In genomic region chr20:63230800-63231268, GRCh38 we compare ENCODE assay signal across 8 cellular contexts. TPM values are rescaled to one million over a fixed set of nuclear protein-coding genes. Genes with fewer than 3 reads are reported as not detected.
A peak's percentile ranks its signal among the peaks of the same experiment; 100 is the strongest.
DNase-seq lines count a peak whose midpoint lies in the region; ATAC-seq and TF ChIP-seq lines count a peak whose summit lies in the region.

No MANE protein-coding gene starts in this region.

- H4K20me1 ChIP-seq in Karpas-422 (ENCODE audit: insufficient read depth, low read depth, low read length): no peaks in the 10 kb centered on the region

- H3K27me3 ChIP-seq in stomach (peaks cover 0 to 73% (median 29%) of the 10 kb centered on the region in 3 donors), Karpas-422 (ENCODE audit: low read length) (no peaks in the 10 kb centered on the region)

- peak; percentile 45 for ATAC-seq in activated CD8-positive, alpha-beta memory T cell treated with anti-CD3 and anti-CD28 coated beads, Interleukin-2, amount 10 ng/mL, durations not matched to agents 7 days and 5 days
- ATAC-seq in HG02938 (IDR thresholded peaks at IDR 0.05; ENCODE audit: unreplicated experiment): no peak
- no peak for ATAC-seq in GM18511 (IDR thresholded peaks at IDR 0.05; ENCODE audit: unreplicated experiment)

- H3K4me3 Mint-ChIP-seq in activated CD8-positive, alpha-beta memory T cell treated with anti-CD3 and anti-CD28 coated beads, Interleukin-2, amount 10 ng/mL, durations not matched to agents 7 days and 5 days: no peak overlapping the region

- H3K79me2 ChIP-seq in Karpas-422 (ENCODE audit: low read length): no peaks in the 10 kb centered on the region

- H3K9me2 ChIP-seq in Karpas-422 (replicated peaks; ENCODE audit: insufficient read depth, low read length): no peaks in the 10 kb centered on the region

- in situ Hi-C loops in astrocyte of the cerebellum (cut with HindIII; ENCODE audit: low sequenced_read_pairs): no loop called here

- H3K4me3 ChIP-seq in astrocyte of the cerebellum (ENCODE audit: low read depth, low read length) (no peak overlapping the region), stomach (no peak overlapping the region), Karpas-422 (ENCODE audit: low read length) (no peak overlapping the region)

- H3K27me3 Mint-ChIP-seq in activated CD8-positive, alpha-beta memory T cell treated with anti-CD3 and anti-CD28 coated beads, Interleukin-2, amount 10 ng/mL, durations not matched to agents 7 days and 5 days: peaks cover 40% of the 10 kb centered on the region

- WGBS in stomach, 5 donors: 8 to 18% (median 11%) methylated on average over 11 to 17 of the region's 17 CpGs

- no peaks in the 10 kb centered on the region for H3K36me3 Mint-ChIP-seq in activated CD8-positive, alpha-beta memory T cell treated with anti-CD3 and anti-CD28 coated beads, Interleukin-2, amount 10 ng/mL, durations not matched to agents 7 days and 5 days

- TF ChIP-seq POLR2A in stomach (IDR thresholded peaks at IDR 0.05): no peak

- DNase-seq in activated CD8-positive, alpha-beta memory T cell treated with anti-CD3 and anti-CD28 coated beads, Interleukin-2, amount 10 ng/mL, durations not matched to agents 7 days and 5 days: no peak
- no peak for DNase-seq in activated CD8-positive, alpha-beta memory T cell treated with anti-CD3 and anti-CD28 coated beads for 24 hours
- DNase-seq in astrocyte of the cerebellum (ENCODE audit: low read depth) (peak; percentile 31), hypothalamus (lab: John Stamatoyannopoulos, UW) (peak in 35 of 51 donors; percentile 11 to 71 (median 46)), stomach (peak; percentile 57), Karpas-422 (no peak)

- CTCF ChIA-PET in activated CD8-positive, alpha-beta memory T cell treated with anti-CD3 and anti-CD28 coated beads, Interleukin-2, amount 10 ng/mL, durations not matched to agents 7 days and 5 days (lab: Charles Lee): interaction anchor here (1.0 to 1.5 kb wide), 3 partner anchors 12 to 15 kb away, joined by 3 to 5 read pairs (median 3); no protein-coding TSS in a partner anchor

- TF ChIP-seq CTCF in astrocyte of the cerebellum (IDR thresholded peaks at IDR 0.05; ENCODE audit: low read depth, low read length, missing control alignments) (peak; percentile 80), stomach (IDR thresholded peaks at IDR 0.05) (peak in 5 of 7 experiments; percentile 26 to 51 (median 43))

- no peak overlapping the region for H3K27ac ChIP-seq in stomach
- H3K27ac ChIP-seq in Karpas-422 (ENCODE audit: low read length): no peak overlapping the region

- no peak overlapping the region for H3K27ac Mint-ChIP-seq in activated CD8-positive, alpha-beta memory T cell treated with anti-CD3 and anti-CD28 coated beads, Interleukin-2, amount 10 ng/mL, durations not matched to agents 7 days and 5 days

- no peaks in the 10 kb centered on the region for H3K9me3 Mint-ChIP-seq in activated CD8-positive, alpha-beta memory T cell treated with anti-CD3 and anti-CD28 coated beads, Interleukin-2, amount 10 ng/mL, durations not matched to agents 7 days and 5 days (ENCODE audit: low read depth)

- H3K9ac ChIP-seq in Karpas-422 (ENCODE audit: low read length): no peak overlapping the region

- H3K4me1 ChIP-seq in stomach (peaks cover 0 to 16% (median 0%) of the 10 kb centered on the region in 4 donors), Karpas-422 (ENCODE audit: low read length) (peaks cover 9% of the 10 kb centered on the region)

- no peaks in the 10 kb centered on the region for H3K9me3 ChIP-seq in stomach
- no peaks in the 10 kb centered on the region for H3K9me3 ChIP-seq in Karpas-422 (ENCODE audit: low read length)

- TF ChIP-seq EP300 in stomach (IDR thresholded peaks at IDR 0.05): no peak

- no peaks in the 10 kb centered on the region for H3K36me3 ChIP-seq in stomach
- H3K36me3 ChIP-seq in Karpas-422 (ENCODE audit: insufficient read depth, low read length): no peaks in the 10 kb centered on the region

- no peaks in the 10 kb centered on the region for H3K4me1 Mint-ChIP-seq in activated CD8-positive, alpha-beta memory T cell treated with anti-CD3 and anti-CD28 coated beads, Interleukin-2, amount 10 ng/mL, durations not matched to agents 7 days and 5 days

- intact Hi-C loops in stomach (cut with DNase I; ENCODE audit: low total_unique reads): no loop called here

- H2AFZ ChIP-seq in Karpas-422 (ENCODE audit: low read length): no peak overlapping the region

- no peak overlapping the region for H3K4me2 ChIP-seq in Karpas-422 (ENCODE audit: low read depth, low read length, poor library complexity, severe bottlenecking)

RNA-seq across cellular contexts. Expression of gene BIRC7, which starts 4.9 kb away (rescaled TPM):
- total RNA-seq in activated CD8-positive, alpha-beta memory T cell treated with anti-CD3 and anti-CD28 coated beads, Interleukin-2, amount 10 ng/mL, durations not matched to agents 7 days and 5 days: not detected
- total RNA-seq in stomach: not detected
- not detected for polyA plus RNA-seq in stomach
- 10.7 and 23.3 TPM in 2 replicates for total RNA-seq in Karpas-422 (2014; rRNA removed; shearing (Covaris generic); ENCODE audit: low replicate concordance)

RNA-seq across cellular contexts. Expression of gene YTHDF1, which starts 14.9 kb away (rescaled TPM):
- total RNA-seq in activated CD8-positive, alpha-beta memory T cell treated with anti-CD3 and anti-CD28 coated beads, Interleukin-2, amount 10 ng/mL, durations not matched to agents 7 days and 5 days: 10 to 100 TPM; 37.2 to 42.6 TPM
- total RNA-seq in stomach: 10 to 100 TPM; 20.4 to 41.1 (median 33.3) TPM
- polyA plus RNA-seq in stomach: 10 to 100 TPM; 17.8 to 19.4 (median 19.3) TPM
- total RNA-seq in Karpas-422 (2014; rRNA removed; shearing (Covaris generic); ENCODE audit: low replicate concordance): 24.1 and 27.1 TPM in 2 replicates

RNA-seq across cellular contexts. Expression of gene NKAIN4, which starts 23.4 kb away (rescaled TPM):
- not detected for total RNA-seq in activated CD8-positive, alpha-beta memory T cell treated with anti-CD3 and anti-CD28 coated beads, Interleukin-2, amount 10 ng/mL, durations not matched to agents 7 days and 5 days
- 1 to 10 TPM in 1 of 5 donors, not detected in 4; 4.4 TPM for total RNA-seq in stomach
- 1 to 10 TPM in 1 of 3 donors, under 1 TPM in 1, not detected in 1; 0.28 to 1.2 TPM for polyA plus RNA-seq in stomach
- not detected in 2 replicates for total RNA-seq in Karpas-422 (2014; rRNA removed; shearing (Covaris generic); ENCODE audit: low replicate concordance)

RNA-seq across cellular contexts. Expression of gene ARFGAP1, which starts 41.8 kb away (rescaled TPM):
- 10 to 100 TPM; 79.6 to 90.2 TPM for total RNA-seq in activated CD8-positive, alpha-beta memory T cell treated with anti-CD3 and anti-CD28 coated beads, Interleukin-2, amount 10 ng/mL, durations not matched to agents 7 days and 5 days
- 100 to 1,000 TPM in 3 of 5 donors, 10 to 100 TPM in 2; 51.3 to 146 (median 100) TPM for total RNA-seq in stomach
- 10 to 100 TPM; 51.5 to 53.2 (median 51.5) TPM for polyA plus RNA-seq in stomach
- total RNA-seq in Karpas-422 (2014; rRNA removed; shearing (Covaris generic); ENCODE audit: low replicate concordance): 49.2 and 61.3 TPM in 2 replicates

Comparison
In these comparisons a context has a peak if more than half of its experiments do, and no peak if none do; other contexts are left out.
1. DNase-seq: peak in astrocyte of the cerebellum (single experiment), hypothalamus (35 of 51) and stomach (single experiment); none in activated CD8-positive, alpha-beta memory T cell treated with anti-CD3 and anti-CD28 coated beads, Interleukin-2, amount 10 ng/mL, durations not matched to agents 7 days and 5 days (single experiment), activated CD8-positive, alpha-beta memory T cell treated with anti-CD3 and anti-CD28 coated beads for 24 hours (single experiment) and Karpas-422 (single experiment).
2. RNA of gene BIRC7, which starts 4.9 kb away (total RNA-seq): 10.7 to 23.3 TPM in Karpas-422; not detected in activated CD8-positive, alpha-beta memory T cell treated with anti-CD3 and anti-CD28 coated beads, Interleukin-2, amount 10 ng/mL, durations not matched to agents 7 days and 5 days and not detected in stomach; every median in the first group is over 10 times any median in the second.